In genomic region chr9:128946544-128946943, GRCh38 we compare ENCODE assay signal across 8 cellular contexts. TPM values are rescaled to one million over a fixed set of nuclear protein-coding genes. Genes with fewer than 3 reads are reported as not detected.
A peak's percentile ranks its signal among the peaks of the same experiment; 100 is the strongest.
DNase-seq lines count a peak whose midpoint lies in the region; ATAC-seq and TF ChIP-seq lines count a peak whose summit lies in the region.

No MANE protein-coding gene starts in this region.

- H3K4me1 ChIP-seq in left ventricle myocardium inferior (peaks cover 69% of the 10 kb centered on the region), breast epithelium (no peaks in the 10 kb centered on the region), mesodermal cell (ENCODE audit: control insufficient read depth, insufficient read depth, low read length, poor library complexity, severe bottlenecking) (peaks cover 2% of the 10 kb centered on the region), uterus (peaks cover 0 to 9% of the 10 kb centered on the region in 2 donors)

- WGBS in mesodermal cell (ENCODE audit: insufficient coverage in 2 of 2), 2 experiments = 93 to 97% methylated on average over 9 of the region's 9 CpGs

- H3K9me3 ChIP-seq in left ventricle myocardium inferior (replicated peaks) (no peaks in the 10 kb centered on the region), breast epithelium (no peaks in the 10 kb centered on the region), mesodermal cell (ENCODE audit: control insufficient read depth, low read length) (no peaks in the 10 kb centered on the region), uterus (no peaks in the 10 kb centered on the region)

- H3K36me3 ChIP-seq in left ventricle myocardium inferior (peaks cover 35% of the 10 kb centered on the region), breast epithelium (no peaks in the 10 kb centered on the region), mesodermal cell (ENCODE audit: control insufficient read depth, insufficient read depth, low read length) (peaks cover 54% of the 10 kb centered on the region), uterus (no peaks in the 10 kb centered on the region)

- H3K27ac ChIP-seq in left ventricle myocardium inferior (replicated peaks) (peak overlapping the region; percentile 90), breast epithelium (peak overlapping the region; percentile 92 to 94), mesodermal cell (ENCODE audit: low read depth, low read length, severe bottlenecking) (no peak overlapping the region), uterus (peak overlapping the region in 1 of 2 donors; percentile 97)

- no peak for DNase-seq in left ventricle myocardium inferior
- no peak for DNase-seq in Right ventricle myocardium inferior (ENCODE audit: missing footprints)
- no peak for DNase-seq in breast epithelium (ENCODE audit: low spot score in 2 of 2)
- DNase-seq in uterus = no peak
- DNase-seq in NCI-H2171 treated with DMSO at 0.1 percent for 48 hours (lab: John Stamatoyannopoulos, UW) = no peak
- no peak for DNase-seq in GM19240 (ENCODE audit: insufficient read length, low spot score)

- H3K27me3 ChIP-seq in left ventricle myocardium inferior (ENCODE audit: low read depth) (no peaks in the 10 kb centered on the region), breast epithelium (no peaks in the 10 kb centered on the region), uterus (no peaks in the 10 kb centered on the region)

- no peak for TF ChIP-seq CTCF in left ventricle myocardium inferior (IDR thresholded peaks at IDR 0.05; ENCODE audit: borderline replicate concordance)
- TF ChIP-seq CTCF in breast epithelium (IDR thresholded peaks at IDR 0.05) = no peak
- TF ChIP-seq CTCF in uterus (IDR thresholded peaks at IDR 0.05) = no peak

- TF ChIP-seq POLR2A in breast epithelium (IDR thresholded peaks at IDR 0.05) = no peak
- TF ChIP-seq POLR2A in uterus (IDR thresholded peaks at IDR 0.05) = no peak

- H3K4me3 ChIP-seq in left ventricle myocardium inferior (peak overlapping the region; percentile 82), breast epithelium (peak overlapping the region; percentile 89 to 96 (median 94)), mesodermal cell (ENCODE audit: extremely low read depth, insufficient read depth, low read length, poor library complexity, severe bottlenecking) (peak overlapping the region; percentile 99), uterus (peak overlapping the region; percentile 61 to 99)

- ATAC-seq in Right ventricle myocardium inferior = no peak
- no peak for ATAC-seq in HG03432 (IDR thresholded peaks at IDR 0.05; ENCODE audit: unreplicated experiment)

- intact Hi-C loops in left ventricle myocardium inferior (cut with micrococcal nuclease) = no loop called here
- intact Hi-C loops in Right ventricle myocardium inferior (cut with DNase I) = no loop called here
- intact Hi-C loops in breast epithelium (cut with DNase I; ENCODE audit: low total_unique reads) = loop anchor here (5.0 kb wide), 1 partner anchor 1134 kb away; no protein-coding TSS in a partner anchor
- intact Hi-C loops in uterus (cut with DNase I; ENCODE audit: low total_unique reads) = no loop called here

RNA-seq across cellular contexts. Expression of gene DOLK, which starts 0.9 kb away (rescaled TPM):
- total RNA-seq in left ventricle myocardium inferior (8.4 TPM), Right ventricle myocardium inferior (7.5 TPM), breast epithelium (10 to 100 TPM; 11.1 to 16.2 (median 14.3) TPM), uterus (10 to 100 TPM in 3 of 4 donors, 1 to 10 TPM in 1; 10.0 to 22.3 (median 13.6) TPM)
- 12.9 TPM for polyA plus RNA-seq in mesodermal cell (2013, experiment 1 of 2)
- polyA plus RNA-seq in mesodermal cell (2013, experiment 2 of 2) = 12.3 TPM

RNA-seq across cellular contexts. Expression of gene NUP188, which starts 1.0 kb away (rescaled TPM):
- total RNA-seq in left ventricle myocardium inferior = 15.9 TPM
- 16.0 TPM for total RNA-seq in Right ventricle myocardium inferior
- total RNA-seq in breast epithelium = 10 to 100 TPM; 32.3 to 49.5 (median 36.0) TPM
- 46.3 TPM for polyA plus RNA-seq in mesodermal cell (2013, experiment 1 of 2)
- polyA plus RNA-seq in mesodermal cell (2013, experiment 2 of 2) = 41.6 TPM
- total RNA-seq in uterus = 10 to 100 TPM; 21.5 to 75.4 (median 36.9) TPM

RNA-seq across cellular contexts. Expression of gene PHYHD1, which starts 25.8 kb away (rescaled TPM):
- total RNA-seq in left ventricle myocardium inferior = 20.3 TPM
- 30.2 TPM for total RNA-seq in Right ventricle myocardium inferior
- total RNA-seq in breast epithelium = 10 to 100 TPM; 24.3 to 67.0 (median 44.8) TPM
- 20.5 TPM for polyA plus RNA-seq in mesodermal cell (2013, experiment 1 of 2)
- polyA plus RNA-seq in mesodermal cell (2013, experiment 2 of 2) = 14.5 TPM
- 10 to 100 TPM; 23.2 to 30.8 (median 27.2) TPM for total RNA-seq in uterus
